1 cellular context compared by ENCODE assay signal in the genomic region with DNA sequence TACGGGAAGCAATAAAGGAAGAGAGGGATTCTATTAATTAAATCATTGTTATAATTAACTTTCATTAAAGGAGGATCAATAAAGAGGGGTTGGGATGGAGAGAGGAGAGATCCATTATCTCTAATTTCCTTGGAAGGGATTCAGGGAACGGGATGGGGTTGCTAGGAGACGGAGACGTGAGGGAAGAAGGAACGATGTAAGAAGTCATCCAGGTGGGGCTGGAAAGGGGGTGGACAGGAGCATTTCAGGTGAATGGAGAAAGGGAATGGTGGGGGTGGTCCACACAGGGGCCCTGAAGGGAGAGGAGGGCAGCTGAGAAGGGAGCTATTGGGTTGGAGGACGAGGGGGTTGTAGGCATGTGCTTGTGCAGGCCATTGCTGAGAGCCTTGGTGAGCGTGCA.
TF ChIP-seq lines count a peak whose summit lies in the region.

No MANE protein-coding gene starts in this region.

TF ChIP-seq in K562, 482 proteins besides CTCF, POLR2A, EP300 and RAD21:
- TF ChIP-seq JUND (IDR thresholded peaks at IDR 0.05; ENCODE audit: borderline replicate concordance, low read depth, low read length): no peak
- no peak for TF ChIP-seq JUND (tag; IDR thresholded peaks at IDR 0.05; ENCODE audit: borderline replicate concordance, low read depth, low read length)
- TF ChIP-seq RFX1 (IDR thresholded peaks at IDR 0.05): peak; percentile 57
